9 cellular contexts compared by ENCODE assay signal in the genomic region with DNA sequence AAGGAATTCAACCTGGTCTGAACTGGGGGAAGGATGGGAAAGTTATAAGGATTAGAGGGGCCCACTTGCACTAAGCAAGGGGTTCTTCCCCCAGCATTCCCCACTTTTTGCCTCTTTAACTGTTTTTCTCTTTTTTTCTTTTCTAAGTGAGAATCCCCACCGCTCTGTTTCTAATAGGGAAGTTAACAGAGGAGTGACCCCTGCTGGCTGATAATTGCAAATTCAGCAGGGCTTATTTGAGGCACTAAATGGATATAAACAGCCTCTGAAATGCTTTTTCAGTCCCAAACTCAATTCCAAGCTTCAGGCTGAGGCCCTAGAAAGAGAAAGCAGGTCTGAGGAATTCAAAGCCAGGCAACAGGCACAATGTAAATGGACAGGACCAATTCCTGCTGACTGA. TPM values are rescaled to one million over a fixed set of nuclear protein-coding genes. Genes with fewer than 3 reads are reported as not detected.
DNase-seq lines count a peak whose midpoint lies in the region; ATAC-seq and TF ChIP-seq lines count a peak whose summit lies in the region.
"Had no signal": no experiment of that assay in that cellular context is flagged by ENCODE, and none has a peak within 500 bp of the region (broad histone marks: within the 10 kb centered on the region; RNA-seq: fewer than 3 reads in every experiment).

No MANE protein-coding gene starts in this region.

- H3K4me3 Mint-ChIP-seq in activated CD8-positive, alpha-beta memory T cell treated with anti-CD3 and anti-CD28 coated beads, Interleukin-2, amount 10 ng/mL, durations not matched to agents 7 days and 5 days: no peak overlapping the region

- H3K9me3 Mint-ChIP-seq in activated CD8-positive, alpha-beta memory T cell treated with anti-CD3 and anti-CD28 coated beads, Interleukin-2, amount 10 ng/mL, durations not matched to agents 7 days and 5 days (ENCODE audit: low read depth): no peaks in the 10 kb centered on the region

- no peak for ATAC-seq in activated CD8-positive, alpha-beta memory T cell treated with anti-CD3 and anti-CD28 coated beads, Interleukin-2, amount 10 ng/mL, durations not matched to agents 7 days and 5 days
- ATAC-seq in GM19328 (IDR thresholded peaks at IDR 0.05; ENCODE audit: unreplicated experiment): no peak

- no peak overlapping the region for H3K27ac Mint-ChIP-seq in activated CD8-positive, alpha-beta memory T cell treated with anti-CD3 and anti-CD28 coated beads, Interleukin-2, amount 10 ng/mL, durations not matched to agents 7 days and 5 days

- peak; percentile 68 for DNase-seq in activated CD8-positive, alpha-beta memory T cell treated with anti-CD3 and anti-CD28 coated beads, Interleukin-2, amount 10 ng/mL, durations not matched to agents 7 days and 5 days
- DNase-seq in activated CD8-positive, alpha-beta memory T cell treated with anti-CD3 and anti-CD28 coated beads, Interleukin-2, amount 50 U/mL, for 48 hours: no peak
- DNase-seq in MV-4-11 (lab: John Stamatoyannopoulos, UW): peak; percentile 69
- DNase-seq in cerebellar cortex (ENCODE audit: low spot score): peak; percentile 13
- DNase-seq in retinal pigment epithelial cell (ENCODE audit: low read depth): no peak
- DNase-seq in iPS-NIHi11 (ENCODE audit: low spot score): no peak
- DNase-seq in islet precursor cell: no peak
- DNase-seq: DMS79 had no signal

- no peaks in the 10 kb centered on the region for H3K27me3 Mint-ChIP-seq in activated CD8-positive, alpha-beta memory T cell treated with anti-CD3 and anti-CD28 coated beads, Interleukin-2, amount 10 ng/mL, durations not matched to agents 7 days and 5 days

- H3K4me1 Mint-ChIP-seq in activated CD8-positive, alpha-beta memory T cell treated with anti-CD3 and anti-CD28 coated beads, Interleukin-2, amount 10 ng/mL, durations not matched to agents 7 days and 5 days: peaks cover 43% of the 10 kb centered on the region

- peak; percentile 57 for TF ChIP-seq CTCF in retinal pigment epithelial cell (conservative IDR thresholded peaks at IDR 0.05; ENCODE audit: low read depth, low read length)

- CTCF ChIA-PET in activated CD8-positive, alpha-beta memory T cell treated with anti-CD3 and anti-CD28 coated beads, Interleukin-2, amount 10 ng/mL, durations not matched to agents 7 days and 5 days (lab: Charles Lee): interaction anchor here (0.7 to 16.4 kb wide), 11 partner anchors 16 to 98 kb away, joined by 3 to 497 read pairs (median 6); partner anchors contain the start of genes DMAC2 and ERICH4

- peaks cover 1% of the 10 kb centered on the region for H3K36me3 Mint-ChIP-seq in activated CD8-positive, alpha-beta memory T cell treated with anti-CD3 and anti-CD28 coated beads, Interleukin-2, amount 10 ng/mL, durations not matched to agents 7 days and 5 days

- H3K4me3 ChIP-seq in retinal pigment epithelial cell (ENCODE audit: low read length): no peak overlapping the region

RNA-seq across cellular contexts. Expression of gene CEACAM21, which starts 38.2 kb away (rescaled TPM):
- total RNA-seq in activated CD8-positive, alpha-beta memory T cell treated with anti-CD3 and anti-CD28 coated beads, Interleukin-2, amount 10 ng/mL, durations not matched to agents 7 days and 5 days: 10 to 100 TPM; 54.6 to 57.1 TPM

Comparison
In these comparisons a context has a peak if more than half of its experiments do, and no peak if none do; other contexts are left out.
1. DNase-seq: peak in activated CD8-positive, alpha-beta memory T cell treated with anti-CD3 and anti-CD28 coated beads, Interleukin-2, amount 10 ng/mL, durations not matched to agents 7 days and 5 days (single experiment), MV-4-11 (single experiment) and cerebellar cortex (single experiment); none in activated CD8-positive, alpha-beta memory T cell treated with anti-CD3 and anti-CD28 coated beads, Interleukin-2, amount 50 U/mL, for 48 hours (single experiment), retinal pigment epithelial cell (single experiment), iPS-NIHi11 (single experiment) and islet precursor cell (single experiment).